24 cellular contexts compared by ENCODE assay signal in the genomic region with DNA sequence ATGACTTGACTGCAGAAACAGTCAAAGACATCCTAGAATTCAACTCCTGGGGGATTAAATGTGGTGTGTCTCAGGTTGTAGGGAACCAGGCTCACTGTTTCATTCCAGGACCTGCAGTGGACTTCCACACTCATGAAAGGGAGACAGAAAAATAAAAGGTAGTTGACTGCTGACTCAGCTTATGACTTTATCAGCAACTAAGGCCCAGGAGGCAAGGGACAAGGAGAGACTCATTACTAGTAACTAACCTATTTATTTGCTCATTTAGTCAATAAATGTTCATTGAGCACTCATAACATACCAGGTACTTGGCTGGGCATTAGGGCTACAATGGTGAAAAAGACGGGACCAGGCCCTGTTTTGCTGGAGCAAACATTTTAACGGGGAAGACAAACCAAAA. TPM values are rescaled to one million over a fixed set of nuclear protein-coding genes. Genes with fewer than 3 reads are reported as not detected.
"Had no signal": no experiment of that assay in that cellular context is flagged by ENCODE, and none has a peak within 500 bp of the region (broad histone marks: within the 10 kb centered on the region; RNA-seq: fewer than 3 reads in every experiment).

No MANE protein-coding gene starts in this region.

- H3K36me3 ChIP-seq: adrenal gland had no signal

- H3K27ac ChIP-seq: adrenal gland, KMS-11, VCaP had no signal

- H3K27ac Mint-ChIP-seq: activated CD4-positive, alpha-beta T cell treated with anti-CD3 and anti-CD28 coated beads, Interleukin-2, amount 10 ng/mL, durations not matched to agents 7 days and 5 days; activated naive CD8-positive, alpha-beta T cell treated with anti-CD3 and anti-CD28 coated beads, Interleukin-2, amount 10 ng/mL, durations not matched to agents 7 days and 5 days had no signal

- H3K27me3 ChIP-seq: adrenal gland had no signal

- H3K27me3 Mint-ChIP-seq: activated CD8-positive, alpha-beta T cell treated with anti-CD3 and anti-CD28 coated beads for 36 hours; activated naive CD8-positive, alpha-beta T cell treated with anti-CD3 and anti-CD28 coated beads, Interleukin-2, amount 10 ng/mL, durations not matched to agents 7 days and 5 days had no signal

- H3K4me3 ChIP-seq: adrenal gland had no signal

- H3K9ac ChIP-seq: KMS-11, SK-N-SH had no signal

- H3K4me3 Mint-ChIP-seq: activated CD4-positive, alpha-beta T cell treated with anti-CD3 and anti-CD28 coated beads, Interleukin-2, amount 10 ng/mL, durations not matched to agents 7 days and 5 days; activated CD8-positive, alpha-beta T cell treated with anti-CD3 and anti-CD28 coated beads for 36 hours; activated naive CD8-positive, alpha-beta T cell treated with anti-CD3 and anti-CD28 coated beads, Interleukin-2, amount 10 ng/mL, durations not matched to agents 7 days and 5 days had no signal

- DNase-seq: activated CD4-positive, alpha-beta T cell treated with anti-CD3 and anti-CD28 coated beads, Interleukin-2, amount 10 ng/mL, durations not matched to agents 7 days and 5 days; activated CD4-positive, CD25-positive, alpha-beta regulatory T cell; activated CD8-positive, alpha-beta memory T cell treated with anti-CD3 and anti-CD28 coated beads, Interleukin-2, amount 50 U/mL, for 4 hours; activated CD8-positive, alpha-beta T cell treated with anti-CD3 and anti-CD28 coated beads for 36 hours; activated naive CD4-positive, alpha-beta T cell treated with anti-CD3 and anti-CD28 coated beads, Interleukin-2, amount 50 U/mL, for 16 hours; activated naive CD8-positive, alpha-beta T cell treated with anti-CD3 and anti-CD28 coated beads, Interleukin-2, amount 10 ng/mL, durations not matched to agents 7 days and 5 days; activated T-cell treated with anti-CD3 and anti-CD28 coated beads, Interleukin-2, amount 50 U/mL, for 1 hour; adrenal gland; anterior cingulate cortex; MM.1S; NCI-H1105; NCI-H1436; NCI-H1694 treated with DMSO at 0.1 percent for 48 hours; NCI-H2029 treated with DMSO at 0.1 percent for 48 hours; NCI-H345; NCI-H510A; NCI-H526 treated with DMSO at 0.1 percent for 48 hours; NCI-H82; RPMI8226; SK-N-SH; T-helper 1 cell had no signal

- H3K4me1 Mint-ChIP-seq: activated CD4-positive, alpha-beta T cell treated with anti-CD3 and anti-CD28 coated beads, Interleukin-2, amount 10 ng/mL, durations not matched to agents 7 days and 5 days had no signal

- H3K9me3 ChIP-seq: adrenal gland, SK-N-SH had no signal

RNA-seq across cellular contexts. Expression of a gene that starts 2.9 kb away (rescaled TPM):
- total RNA-seq: OCI-LY7 had no signal
